8 cellular contexts compared by ENCODE assay signal in the genomic region with DNA sequence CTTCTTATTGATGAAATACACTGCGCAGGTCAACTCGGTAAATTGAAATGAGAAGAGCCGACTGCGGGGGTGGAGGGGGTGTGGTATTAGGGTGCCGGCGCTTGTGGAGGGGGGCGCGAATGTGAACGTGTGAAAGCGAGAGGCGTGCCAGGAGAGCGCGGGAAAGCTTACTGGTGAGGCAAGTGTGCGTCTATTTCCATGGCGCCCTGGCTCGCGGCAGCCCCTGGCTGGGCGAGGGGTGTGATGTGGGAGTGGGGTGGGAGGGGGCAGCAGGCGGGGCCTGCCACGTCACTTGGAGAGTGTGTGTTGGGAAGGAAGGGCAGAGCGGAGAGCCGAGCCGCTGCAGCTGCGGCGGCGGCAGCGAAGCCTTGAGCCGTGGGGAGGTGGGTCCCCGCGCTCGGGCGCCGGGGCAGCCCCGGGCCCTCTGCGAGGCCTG.
A peak's percentile ranks its signal among the peaks of the same experiment; 100 is the strongest.
DNase-seq lines count a peak whose midpoint lies in the region; ATAC-seq and TF ChIP-seq lines count a peak whose summit lies in the region.

No MANE protein-coding gene starts in this region.

- peaks cover 0 to 20% (median 19%) of the 10 kb centered on the region in 4 donors for H3K4me1 ChIP-seq in tibial artery

- TF ChIP-seq CTCF in lower leg skin (IDR thresholded peaks at IDR 0.05) (no peak), tibial artery (IDR thresholded peaks at IDR 0.05) (no peak)

- peaks cover 58% of the 10 kb centered on the region for H3K27me3 Mint-ChIP-seq in activated T-cell treated with anti-CD3 and anti-CD28 coated beads, Interleukin-2, amount 50 U/mL, for 72 hours (ENCODE audit: low read depth)

- TF ChIP-seq POLR2A in lower leg skin (IDR thresholded peaks at IDR 0.05) = no peak

- no peak overlapping the region for H3K27ac ChIP-seq in tibial artery

- H3K27ac Mint-ChIP-seq in activated T-cell treated with anti-CD3 and anti-CD28 coated beads, Interleukin-2, amount 50 U/mL, for 72 hours = no peak overlapping the region

- DNase-seq in activated T-cell treated with anti-CD3 and anti-CD28 coated beads, Interleukin-2, amount 50 U/mL, for 72 hours = no peak
- no peak for DNase-seq in activated T-cell treated with anti-CD3 and anti-CD28 coated beads, Interleukin-2, amount 50 U/mL, for 48 hours
- DNase-seq in anterior cingulate cortex (lab: John Stamatoyannopoulos, UW) (peak in 47 of 58 donors; percentile 5 to 75 (median 49)), lower leg skin (ENCODE audit: low spot score in 2 of 2) (peak in 1 of 2 donors; percentile 89), tibial artery (peak in 1 of 2 donors; percentile 23), retina (no peak), epidermal melanocyte (ENCODE audit: insufficient read length, low spot score) (no peak)

- H3K4me3 ChIP-seq in lower leg skin (ENCODE audit: low read depth, poor library complexity, severe bottlenecking) = peak overlapping the region; percentile 28
- peak overlapping the region; percentile 46 to 56 for H3K4me3 ChIP-seq in tibial artery

- peaks cover 59% of the 10 kb centered on the region for H3K4me1 Mint-ChIP-seq in activated T-cell treated with anti-CD3 and anti-CD28 coated beads, Interleukin-2, amount 50 U/mL, for 72 hours (ENCODE audit: low read depth)

- WGBS in lower leg skin, 2 donors = 1 to 2% methylated on average over 27 to 33 of the region's 35 CpGs

- H3K4me3 Mint-ChIP-seq in activated T-cell treated with anti-CD3 and anti-CD28 coated beads, Interleukin-2, amount 50 U/mL, for 72 hours = peak overlapping the region; percentile 67 to 86

- intact Hi-C loops in lower leg skin (cut with DNase I; ENCODE audit: low total_unique reads) = no loop called here
- intact Hi-C loops in tibial artery (cut with DNase I; ENCODE audit: low total_unique reads) = no loop called here

- peak; percentile 10 to 12 for ATAC-seq in activated T-cell treated with anti-CD3 and anti-CD28 coated beads, Interleukin-2, amount 50 U/mL, for 72 hours (replicated peaks in 1 of 2)
- ATAC-seq in GM18909 (IDR thresholded peaks at IDR 0.05; ENCODE audit: poor library complexity, unreplicated experiment) = no peak

- H3K27me3 ChIP-seq in tibial artery = peaks cover 0 to 45% of the 10 kb centered on the region in 2 donors

- H3K9me3 ChIP-seq in tibial artery = no peaks in the 10 kb centered on the region

- H3K9me3 Mint-ChIP-seq in activated T-cell treated with anti-CD3 and anti-CD28 coated beads, Interleukin-2, amount 50 U/mL, for 72 hours = no peaks in the 10 kb centered on the region

- peaks cover 0 to 7% of the 10 kb centered on the region in 2 donors for H3K36me3 Mint-ChIP-seq in activated T-cell treated with anti-CD3 and anti-CD28 coated beads, Interleukin-2, amount 50 U/mL, for 72 hours (ENCODE audit: insufficient read depth in 2 of 2)

- H3K36me3 ChIP-seq in tibial artery = no peaks in the 10 kb centered on the region

Comparison
In these comparisons a context has a peak if more than half of its experiments do, and no peak if none do; other contexts are left out.
1. DNase-seq: peak in anterior cingulate cortex (47 of 58); none in activated T-cell treated with anti-CD3 and anti-CD28 coated beads, Interleukin-2, amount 50 U/mL, for 72 hours (0 of 2), activated T-cell treated with anti-CD3 and anti-CD28 coated beads, Interleukin-2, amount 50 U/mL, for 48 hours (0 of 2), retina (single experiment) and epidermal melanocyte (single experiment).